24 cellular contexts compared by ENCODE assay signal in genomic region chr1:168295715-168296114, GRCh38.
"Had no signal": no experiment of that assay in that cellular context is flagged by ENCODE, and none has a peak within 500 bp of the region (broad histone marks: within the 10 kb centered on the region; RNA-seq: fewer than 3 reads in every experiment).

No MANE protein-coding gene starts in this region.

- H3K27ac ChIP-seq: coronary artery, dorsolateral prefrontal cortex, esophagus muscularis mucosa, foreskin keratinocyte, gastroesophageal sphincter, heart right ventricle, left ventricle myocardium inferior, lower lobe of right lung had no signal

- H3K27ac Mint-ChIP-seq: mesothelial cell of epicardium; naive B cell; naive thymus-derived CD8-positive, alpha-beta T cell had no signal

- H3K36me3 Mint-ChIP-seq: mesothelial cell of epicardium had no signal

- H3K4me1 ChIP-seq: esophagus muscularis mucosa, foreskin keratinocyte, gastroesophageal sphincter, heart right ventricle, left ventricle myocardium inferior, lower lobe of right lung had no signal

- H3K4me1 Mint-ChIP-seq: naive B cell; naive thymus-derived CD8-positive, alpha-beta T cell had no signal

- DNase-seq: dermis blood vessel endothelial cell; dorsolateral prefrontal cortex; effector CD4-positive, alpha-beta T cell; effector memory CD4-positive, alpha-beta T cell; foreskin keratinocyte; head of caudate nucleus; heart right ventricle; hippocampal formation; left cardiac atrium; left ventricle myocardium inferior; lower lobe of right lung; mesenchymal stem cell; mucosa of descending colon; naive B cell; naive thymus-derived CD8-positive, alpha-beta T cell had no signal

- H3K27me3 Mint-ChIP-seq: naive B cell; naive thymus-derived CD8-positive, alpha-beta T cell had no signal

- H3K27me3 ChIP-seq: dorsolateral prefrontal cortex, esophagus muscularis mucosa, foreskin keratinocyte, gastroesophageal sphincter, heart right ventricle had no signal

- ATAC-seq: foreskin keratinocyte; gastroesophageal sphincter; heart right ventricle; left cardiac atrium; lower lobe of right lung; mucosa of descending colon; naive thymus-derived CD8-positive, alpha-beta T cell had no signal

- H3K4me3 ChIP-seq: coronary artery, dorsolateral prefrontal cortex, esophagus muscularis mucosa, gastroesophageal sphincter, heart right ventricle, left ventricle myocardium inferior, lower lobe of right lung, mucosa of descending colon had no signal

- H3K9me3 Mint-ChIP-seq: mesothelial cell of epicardium; naive B cell; naive thymus-derived CD8-positive, alpha-beta T cell had no signal

- H3K4me3 Mint-ChIP-seq: mesothelial cell of epicardium; naive B cell; naive thymus-derived CD8-positive, alpha-beta T cell had no signal

- H3K36me3 ChIP-seq: heart right ventricle, left ventricle myocardium inferior, lower lobe of right lung had no signal

- FAIRE-seq: colon, endothelial cell of umbilical vein, frontal cortex, islet of Langerhans, keratinocyte had no signal

- H3K9me3 ChIP-seq: esophagus muscularis mucosa, gastroesophageal sphincter, heart right ventricle, left ventricle myocardium inferior, lower lobe of right lung, mucosa of descending colon had no signal
